In the genomic region with DNA sequence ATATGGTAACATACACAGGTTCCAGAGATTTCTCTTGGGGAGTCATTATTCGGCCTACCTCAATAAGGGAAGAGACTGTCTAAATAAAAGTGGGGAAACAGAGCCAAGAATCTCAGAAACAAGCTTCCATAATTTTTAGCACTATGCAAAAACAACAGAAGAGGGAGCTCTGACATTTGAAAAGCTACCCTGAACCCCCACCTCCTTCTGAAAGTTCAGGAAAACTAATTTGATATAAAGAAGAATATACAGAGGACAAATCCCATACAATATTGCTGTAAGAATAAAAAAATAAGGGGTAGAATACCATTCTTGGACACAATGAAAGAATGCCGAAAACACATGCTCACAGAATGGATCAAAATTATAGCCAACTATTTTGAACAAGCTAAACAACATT, we compare ENCODE assay signal across 1 cellular context.
TF ChIP-seq lines count a peak whose summit lies in the region.

No MANE protein-coding gene starts in this region.

TF ChIP-seq in GM23338, 12 proteins besides CTCF, POLR2A, EP300 and RAD21 (continued from another document):
- TF ChIP-seq, protein P1, sequence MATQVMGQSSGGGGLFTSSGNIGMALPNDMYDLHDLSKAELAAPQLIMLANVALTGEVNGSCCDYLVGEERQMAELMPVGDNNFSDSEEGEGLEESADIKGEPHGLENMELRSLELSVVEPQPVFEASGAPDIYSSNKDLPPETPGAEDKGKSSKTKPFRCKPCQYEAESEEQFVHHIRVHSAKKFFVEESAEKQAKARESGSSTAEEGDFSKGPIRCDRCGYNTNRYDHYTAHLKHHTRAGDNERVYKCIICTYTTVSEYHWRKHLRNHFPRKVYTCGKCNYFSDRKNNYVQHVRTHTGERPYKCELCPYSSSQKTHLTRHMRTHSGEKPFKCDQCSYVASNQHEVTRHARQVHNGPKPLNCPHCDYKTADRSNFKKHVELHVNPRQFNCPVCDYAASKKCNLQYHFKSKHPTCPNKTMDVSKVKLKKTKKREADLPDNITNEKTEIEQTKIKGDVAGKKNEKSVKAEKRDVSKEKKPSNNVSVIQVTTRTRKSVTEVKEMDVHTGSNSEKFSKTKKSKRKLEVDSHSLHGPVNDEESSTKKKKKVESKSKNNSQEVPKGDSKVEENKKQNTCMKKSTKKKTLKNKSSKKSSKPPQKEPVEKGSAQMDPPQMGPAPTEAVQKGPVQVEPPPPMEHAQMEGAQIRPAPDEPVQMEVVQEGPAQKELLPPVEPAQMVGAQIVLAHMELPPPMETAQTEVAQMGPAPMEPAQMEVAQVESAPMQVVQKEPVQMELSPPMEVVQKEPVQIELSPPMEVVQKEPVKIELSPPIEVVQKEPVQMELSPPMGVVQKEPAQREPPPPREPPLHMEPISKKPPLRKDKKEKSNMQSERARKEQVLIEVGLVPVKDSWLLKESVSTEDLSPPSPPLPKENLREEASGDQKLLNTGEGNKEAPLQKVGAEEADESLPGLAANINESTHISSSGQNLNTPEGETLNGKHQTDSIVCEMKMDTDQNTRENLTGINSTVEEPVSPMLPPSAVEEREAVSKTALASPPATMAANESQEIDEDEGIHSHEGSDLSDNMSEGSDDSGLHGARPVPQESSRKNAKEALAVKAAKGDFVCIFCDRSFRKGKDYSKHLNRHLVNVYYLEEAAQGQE (IDR thresholded peaks at IDR 0.05; ENCODE audit: unreplicated experiment), result no peak
